In the genomic region with DNA sequence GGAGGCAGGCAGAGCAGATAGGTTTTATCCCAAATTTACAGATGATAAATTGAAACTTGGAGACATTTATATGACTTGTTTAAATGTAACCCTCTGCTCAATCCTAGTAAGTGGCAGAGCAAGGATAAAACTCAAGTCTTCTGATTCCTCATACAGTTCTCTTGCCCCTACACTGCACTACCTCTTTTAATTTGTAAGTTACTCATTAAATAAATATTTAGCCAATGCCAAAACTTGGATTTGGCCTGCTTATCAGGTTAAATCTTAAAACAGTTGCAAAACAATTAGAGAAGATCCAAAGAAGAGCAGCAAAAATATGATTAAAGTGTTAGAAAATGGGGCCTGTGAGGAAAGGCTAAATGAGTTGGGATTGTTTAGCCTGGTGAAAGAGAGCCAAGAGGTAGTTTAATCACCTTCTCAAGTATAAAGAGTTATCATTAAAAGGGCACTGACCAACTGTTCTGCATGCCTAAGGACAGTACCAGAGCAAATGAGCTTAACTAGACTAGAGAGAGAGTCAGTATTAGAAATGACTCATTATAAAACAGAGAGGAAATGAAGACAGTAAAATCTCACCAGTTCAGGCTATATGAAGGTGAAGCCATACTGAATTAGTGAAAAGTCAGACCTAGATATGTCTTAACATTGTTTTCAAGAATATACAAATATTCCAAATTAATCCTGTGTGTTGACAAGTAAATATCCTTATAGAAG, we compare ENCODE assay signal across 15 cellular contexts.
DNase-seq lines count a peak whose midpoint lies in the region; ATAC-seq and TF ChIP-seq lines count a peak whose summit lies in the region.
"Had no signal": no experiment of that assay in that cellular context is flagged by ENCODE, and none has a peak within 500 bp of the region (broad histone marks: within the 10 kb centered on the region; RNA-seq: fewer than 3 reads in every experiment).

No MANE protein-coding gene starts in this region.

- POLR2A ChIA-PET in RWPE1 (lab: Yijun Ruan, JAX; ENCODE audit: low non-redundant PET): no interaction called here

- H3K27me3 ChIP-seq in left ventricle myocardium inferior (ENCODE audit: low read depth): no peaks in the 10 kb centered on the region

- ATAC-seq in GM19351 (IDR thresholded peaks at IDR 0.05; ENCODE audit: unreplicated experiment): peak; percentile 83
- ATAC-seq in HG02642 (IDR thresholded peaks at IDR 0.05; ENCODE audit: poor library complexity, unreplicated experiment): peak; percentile 82
- peak; percentile 95 for ATAC-seq in HG03432 (IDR thresholded peaks at IDR 0.05; ENCODE audit: unreplicated experiment)
- no peak for ATAC-seq in left ventricle myocardium superior
- ATAC-seq: Panc1 had no signal

- H3K27ac ChIP-seq in RWPE1 (no peak overlapping the region), left ventricle myocardium inferior (replicated peaks) (no peak overlapping the region)

- H3K4me1 ChIP-seq in left ventricle myocardium inferior: no peaks in the 10 kb centered on the region

- DNase-seq in GM12865 (ENCODE audit: low read depth) (peak; percentile 17), T-helper 2 cell (no peak), left ventricle myocardium superior (no peak), RWPE1 (ENCODE audit: low spot score) (no peak), left ventricle myocardium inferior (no peak)
- DNase-seq: activated CD8-positive, alpha-beta memory T cell treated with anti-CD3 and anti-CD28 coated beads, Interleukin-2, amount 50 U/mL, for 48 hours; anterior cingulate cortex; HCEC 1CT; Karpas-422; mammary epithelial cell; posterior cingulate gyrus had no signal

- intact Hi-C loops in left ventricle myocardium superior (cut with micrococcal nuclease): no loop called here
- intact Hi-C loops in left ventricle myocardium inferior (cut with micrococcal nuclease): no loop called here

- no peaks in the 10 kb centered on the region for H3K9me3 ChIP-seq in left ventricle myocardium inferior (replicated peaks)

- CTCF ChIA-PET in RWPE1 (lab: Yijun Ruan, JAX): no interaction called here

- no peak for TF ChIP-seq CTCF in GM12865 (IDR thresholded peaks at IDR 0.05; ENCODE audit: insufficient read depth, low read depth, low read length, missing control alignments)
- TF ChIP-seq CTCF in RWPE1 (conservative IDR thresholded peaks at IDR 0.05; ENCODE audit: low read depth): no peak
- no peak for TF ChIP-seq CTCF in left ventricle myocardium inferior (IDR thresholded peaks at IDR 0.05; ENCODE audit: borderline replicate concordance)

- no peaks in the 10 kb centered on the region for H3K36me3 ChIP-seq in left ventricle myocardium inferior

- H3K4me3 ChIP-seq in GM12865 (ENCODE audit: low read depth, low read length) (no peak overlapping the region), left ventricle myocardium inferior (no peak overlapping the region)
